In the genomic region with DNA sequence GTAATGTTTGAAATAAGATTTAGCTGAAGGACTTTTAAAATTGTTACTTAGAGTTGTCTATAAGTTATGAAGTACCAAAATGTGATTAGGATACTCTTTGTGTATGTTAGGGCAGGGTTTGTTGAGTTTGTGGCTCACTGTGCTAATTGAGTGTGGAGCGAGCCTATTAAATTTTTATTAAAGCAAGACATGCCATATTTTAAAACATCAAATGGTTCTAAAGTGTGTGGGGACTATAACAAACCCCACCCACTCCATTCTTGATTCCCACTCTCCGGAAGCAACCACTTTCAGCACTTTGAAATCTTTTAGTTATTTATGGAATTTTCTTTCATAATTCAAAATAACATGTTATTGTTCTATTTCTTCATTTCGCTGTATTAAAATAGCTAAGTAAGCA, we compare ENCODE assay signal across 15 cellular contexts. TPM values are rescaled to one million over a fixed set of nuclear protein-coding genes. Genes with fewer than 3 reads are reported as not detected.
DNase-seq lines count a peak whose midpoint lies in the region; ATAC-seq and TF ChIP-seq lines count a peak whose summit lies in the region.
"Had no signal": no experiment of that assay in that cellular context is flagged by ENCODE, and none has a peak within 500 bp of the region (broad histone marks: within the 10 kb centered on the region; RNA-seq: fewer than 3 reads in every experiment).

No MANE protein-coding gene starts in this region.

- ATAC-seq in left lung = no peak
- ATAC-seq in HG02588 (IDR thresholded peaks at IDR 0.05; ENCODE audit: unreplicated experiment) = no peak
- ATAC-seq: natural killer cell had no signal

- H3K36me3 ChIP-seq in left lung = peaks cover 0 to under 1% of the 10 kb centered on the region in 2 donors
- peaks cover 0 to 2% (median 0%) of the 10 kb centered on the region in 4 donors for H3K36me3 ChIP-seq in sigmoid colon

- peaks cover 0 to 2% (median 0%) of the 10 kb centered on the region in 3 donors for H3K27me3 Mint-ChIP-seq in CD14-positive monocyte (ENCODE audit: low read depth in 3 of 3)

- H3K4me1 Mint-ChIP-seq in CD14-positive monocyte = peaks cover 75% of the 10 kb centered on the region
- H3K4me1 Mint-ChIP-seq: activated naive CD8-positive, alpha-beta T cell treated with anti-CD3 and anti-CD28 coated beads, Interleukin-2, amount 10 ng/mL, durations not matched to agents 7 days and 5 days; natural killer cell had no signal

- H3K27ac ChIP-seq in left lung (peak overlapping the region; percentile 87 to 94), sigmoid colon (peak overlapping the region; percentile 72 to 79 (median 76))
- H3K27ac ChIP-seq: GM23248 had no signal

- peaks cover 0 to 3% (median 0%) of the 10 kb centered on the region in 7 donors for H3K9me3 Mint-ChIP-seq in CD14-positive monocyte

- no peak for TF ChIP-seq POLR2A in sigmoid colon (IDR thresholded peaks at IDR 0.05)

- 18 to 56% methylated on average over 3 of the region's 3 CpGs for WGBS in sigmoid colon, 2 donors

- intact Hi-C loops in CD14-positive monocyte (cut with micrococcal nuclease) (loop anchor here (5.0 to 10.0 kb wide), 3 partner anchors 61 to 539 kb away; partner anchors contain the start of gene SPOPL (in 2 of the 2)), left lung (cut with DNase I) (no loop called here), sigmoid colon (cut with DNase I) (no loop called here)

- H3K4me1 ChIP-seq in left lung (peaks cover 8 to 40% of the 10 kb centered on the region in 2 donors), sigmoid colon (peaks cover 0 to 18% (median 6%) of the 10 kb centered on the region in 4 donors)

- H3K4me3 Mint-ChIP-seq in CD14-positive monocyte = peak overlapping the region in 1 of 2 donors; percentile 79
- H3K4me3 Mint-ChIP-seq: activated naive CD8-positive, alpha-beta T cell treated with anti-CD3 and anti-CD28 coated beads, Interleukin-2, amount 10 ng/mL, durations not matched to agents 7 days and 5 days; natural killer cell had no signal

- DNase-seq in CD14-positive monocyte (ENCODE audit: low spot score) = no peak
- DNase-seq in cardiac fibroblast (ENCODE audit: low read depth in 2 of 2) = peak; percentile 11 to 47
- DNase-seq in left lung = no peak
- DNase-seq in sigmoid colon = no peak
- DNase-seq in GM20000 (ENCODE audit: low spot score) = no peak
- DNase-seq in OCI-M1 (lab: John Stamatoyannopoulos, UW) = no peak
- no peak for DNase-seq in NCI-H2107 (lab: John Stamatoyannopoulos, UW)
- DNase-seq: activated CD4-positive, CD25-positive, alpha-beta regulatory T cell treated with anti-CD3 and anti-CD28 coated beads, Interleukin-2, amount 50 U/mL, for 72 hours; activated naive CD8-positive, alpha-beta T cell treated with anti-CD3 and anti-CD28 coated beads, Interleukin-2, amount 10 ng/mL, durations not matched to agents 7 days and 5 days; GM23248; natural killer cell; NCI-H1417; NCI-H446 treated with DMSO at 0.1 percent for 48 hours had no signal

- H3K9me3 ChIP-seq in left lung = no peaks in the 10 kb centered on the region
- H3K9me3 ChIP-seq in sigmoid colon = no peaks in the 10 kb centered on the region

- no peak for TF ChIP-seq EP300 in sigmoid colon (IDR thresholded peaks at IDR 0.05)

- H3K4me3 ChIP-seq in cardiac fibroblast (replicated peaks in 1 of 2; ENCODE audit: low read depth in 2 of 2, low read length in 2 of 2) = peak overlapping the region; percentile 17 to 67
- peak overlapping the region; percentile 43 to 46 for H3K4me3 ChIP-seq in left lung
- H3K4me3 ChIP-seq in sigmoid colon = peak overlapping the region in 3 of 4 donors; percentile 50 to 55 (median 50)
- H3K4me3 ChIP-seq: GM23248 had no signal

- peaks cover 19 to 21% of the 10 kb centered on the region in 2 donors for H3K36me3 Mint-ChIP-seq in CD14-positive monocyte
- H3K36me3 Mint-ChIP-seq: activated naive CD8-positive, alpha-beta T cell treated with anti-CD3 and anti-CD28 coated beads, Interleukin-2, amount 10 ng/mL, durations not matched to agents 7 days and 5 days; natural killer cell had no signal

- no peak for TF ChIP-seq CTCF in CD14-positive monocyte (IDR thresholded peaks at IDR 0.05)
- no peak for TF ChIP-seq CTCF in cardiac fibroblast (IDR thresholded peaks at IDR 0.05; ENCODE audit: low read depth, low read length)
- TF ChIP-seq CTCF in left lung (IDR thresholded peaks at IDR 0.05) = no peak
- TF ChIP-seq CTCF in sigmoid colon (IDR thresholded peaks at IDR 0.05) = no peak
- no peak for TF ChIP-seq CTCF in GM20000 (IDR thresholded peaks at IDR 0.05; ENCODE audit: extremely low read depth, missing control alignments)

- H3K27ac Mint-ChIP-seq in CD14-positive monocyte = peak overlapping the region in 6 of 7 donors; percentile 54 to 95 (median 76)
- H3K27ac Mint-ChIP-seq: activated naive CD8-positive, alpha-beta T cell treated with anti-CD3 and anti-CD28 coated beads, Interleukin-2, amount 10 ng/mL, durations not matched to agents 7 days and 5 days; natural killer cell had no signal

- H3K27me3 ChIP-seq in left lung (no peaks in the 10 kb centered on the region), sigmoid colon (no peaks in the 10 kb centered on the region)

RNA-seq across cellular contexts. Expression of gene HNMT, which starts 1.8 kb away (rescaled TPM):
- polyA plus RNA-seq in CD14-positive monocyte (100 to 1,000 TPM; 109 to 118 TPM), sigmoid colon (100 to 1,000 TPM in 2 of 3 donors, 10 to 100 TPM in 1; 47.6 to 124 (median 118) TPM)
- total RNA-seq in left lung (10 to 100 TPM; 53.0 to 61.9 TPM), sigmoid colon (10 to 100 TPM; 29.9 to 62.4 (median 50.2) TPM)
- total RNA-seq: OCI-LY7 had no signal

Comparison
In these comparisons a context has a peak if more than half of its experiments do, and no peak if none do; other contexts are left out.
1. DNase-seq: peak in cardiac fibroblast (2 of 2); none in CD14-positive monocyte (single experiment), left lung (0 of 2), sigmoid colon (single experiment), GM20000 (single experiment), OCI-M1 (single experiment) and NCI-H2107 (single experiment).
2. intact Hi-C loops: an anchor here in CD14-positive monocyte (5.0 to 10.0 kb wide); none called in left lung and sigmoid colon.
3. Peak in every context shown above with its lines, with median percentiles within 50 percentile points of each other: H3K4me3 ChIP-seq.